8 cellular contexts compared by ENCODE assay signal in genomic region chr15:92807971-92808571, GRCh38.
DNase-seq lines count a peak whose midpoint lies in the region; ATAC-seq and TF ChIP-seq lines count a peak whose summit lies in the region.

No MANE protein-coding gene starts in this region.

- H3K4me3 ChIP-seq in Loucy (ENCODE audit: low read length, poor library complexity, severe bottlenecking) (peak overlapping the region; percentile 81), right cardiac atrium (ENCODE audit: low read length) (peak overlapping the region; percentile 75), skeletal muscle tissue (ENCODE audit: low read length in 3 of 3) (peak overlapping the region; percentile 62 to 73 (median 70))

- H3K4me3 Mint-ChIP-seq in CD4-positive, alpha-beta T cell, result peak overlapping the region; percentile 82
- H3K4me3 Mint-ChIP-seq in activated T-cell treated with anti-CD3 and anti-CD28 coated beads, Interleukin-2, amount 50 U/mL, for 24 hours, result peak overlapping the region; percentile 86

- no peaks in the 10 kb centered on the region for H3K9me3 Mint-ChIP-seq in CD4-positive, alpha-beta T cell
- no peaks in the 10 kb centered on the region for H3K9me3 Mint-ChIP-seq in activated T-cell treated with anti-CD3 and anti-CD28 coated beads, Interleukin-2, amount 50 U/mL, for 24 hours

- peak overlapping the region; percentile 82 for H2AFZ ChIP-seq in Loucy (ENCODE audit: low read length)

- H3K36me3 ChIP-seq in Loucy (ENCODE audit: insufficient read depth, low read length) (no peaks in the 10 kb centered on the region), skeletal muscle tissue (ENCODE audit: control insufficient read depth in 3 of 3, insufficient read depth in 3 of 3, low read length in 3 of 3) (no peaks in the 10 kb centered on the region)

- no peaks in the 10 kb centered on the region for H3K27me3 Mint-ChIP-seq in CD4-positive, alpha-beta T cell
- no peaks in the 10 kb centered on the region for H3K27me3 Mint-ChIP-seq in activated T-cell treated with anti-CD3 and anti-CD28 coated beads, Interleukin-2, amount 50 U/mL, for 24 hours

- no peak for ATAC-seq in CD4-positive, alpha-beta T cell (ENCODE audit: poor library complexity)
- ATAC-seq in right cardiac atrium, result no peak

- H3K4me1 ChIP-seq in Loucy (ENCODE audit: insufficient read depth, low read length, poor library complexity, severe bottlenecking) (peaks cover 23% of the 10 kb centered on the region), right cardiac atrium (ENCODE audit: control insufficient read depth, insufficient read depth, low read length) (peaks cover 2% of the 10 kb centered on the region), skeletal muscle tissue (ENCODE audit: control insufficient read depth in 3 of 3, insufficient read depth in 3 of 3, low read length in 3 of 3) (peaks cover 22 to 28% (median 26%) of the 10 kb centered on the region in 3 donors)

- H3K9me2 ChIP-seq in Loucy (replicated peaks; ENCODE audit: low read depth, low read length), result no peaks in the 10 kb centered on the region

- peak in 1 of 10 experiments; percentile 16 for DNase-seq in CD4-positive, alpha-beta T cell
- peak; percentile 55 for DNase-seq in activated T-cell treated with anti-CD3 and anti-CD28 coated beads, Interleukin-2, amount 50 U/mL, for 24 hours
- peak in 1 of 3 donors; percentile 65 for DNase-seq in right cardiac atrium
- no peak for DNase-seq in ecto neural progenitor cell (ENCODE audit: low spot score)
- DNase-seq in H4 (ENCODE audit: low spot score), result no peak
- no peak for DNase-seq in NCI-H345 (lab: John Stamatoyannopoulos, UW)

- peak overlapping the region; percentile 88 for H3K27ac ChIP-seq in CD4-positive, alpha-beta T cell (ENCODE audit: low read depth, low read length)
- peak overlapping the region; percentile 96 for H3K27ac ChIP-seq in right cardiac atrium (ENCODE audit: low read length)
- H3K27ac ChIP-seq in skeletal muscle tissue (ENCODE audit: low read depth, low read length), result peak overlapping the region; percentile 99

- H3K4me2 ChIP-seq in Loucy (ENCODE audit: low read depth, low read length, poor library complexity, severe bottlenecking), result peak overlapping the region; percentile 90

- peaks cover 30% of the 10 kb centered on the region for H3K79me2 ChIP-seq in Loucy (ENCODE audit: insufficient read depth, low read length)

- intact Hi-C loops in CD4-positive, alpha-beta T cell (cut with DNase I, micrococcal nuclease), result loop anchor here (2.0 to 5.0 kb wide), 2 partner anchors 39 to 107 kb away; no protein-coding TSS in a partner anchor
- intact Hi-C loops in right cardiac atrium (cut with DNase I), result loop anchor here (2.0 to 10.0 kb wide), 8 partner anchors 74 to 217 kb away; no protein-coding TSS in a partner anchor

- no peaks in the 10 kb centered on the region for H3K27me3 ChIP-seq in CD4-positive, alpha-beta T cell (ENCODE audit: control insufficient read depth, insufficient read depth, low read length)
- H3K27me3 ChIP-seq in Loucy (ENCODE audit: insufficient read depth, low read length, poor library complexity, severe bottlenecking) (no peaks in the 10 kb centered on the region), right cardiac atrium (ENCODE audit: control insufficient read depth, insufficient read depth) (no peaks in the 10 kb centered on the region), skeletal muscle tissue (ENCODE audit: control insufficient read depth in 3 of 3, insufficient read depth in 3 of 3, low read length in 3 of 3) (no peaks in the 10 kb centered on the region)

- no peaks in the 10 kb centered on the region for H3F3A ChIP-seq in Loucy (ENCODE audit: low read depth)

- POLR2A ChIA-PET in CD4-positive, alpha-beta T cell (lab: Charles Lee), result interaction anchor here (0.7 to 11.4 kb wide), 18 partner anchors 9 to 146 kb away, joined by 3 to 913 read pairs (median 24); partner anchors contain the start of gene CHD2

- H3K36me3 Mint-ChIP-seq in CD4-positive, alpha-beta T cell (ENCODE audit: low read depth), result peaks cover 12% of the 10 kb centered on the region
- peaks cover 13% of the 10 kb centered on the region for H3K36me3 Mint-ChIP-seq in activated T-cell treated with anti-CD3 and anti-CD28 coated beads, Interleukin-2, amount 50 U/mL, for 24 hours (ENCODE audit: low read depth)

- peaks cover 59% of the 10 kb centered on the region for H3K4me1 Mint-ChIP-seq in CD4-positive, alpha-beta T cell (ENCODE audit: low read depth)
- peaks cover 58% of the 10 kb centered on the region for H3K4me1 Mint-ChIP-seq in activated T-cell treated with anti-CD3 and anti-CD28 coated beads, Interleukin-2, amount 50 U/mL, for 24 hours (ENCODE audit: low read depth)

- no peaks in the 10 kb centered on the region for H4K20me1 ChIP-seq in Loucy (ENCODE audit: insufficient read depth, low read length, poor library complexity, severe bottlenecking)

- peak overlapping the region; percentile 89 for H3K9ac ChIP-seq in Loucy (ENCODE audit: low read depth, low read length, poor library complexity, severe bottlenecking)
- peak overlapping the region; percentile 66 to 84 (median 76) for H3K9ac ChIP-seq in skeletal muscle tissue (ENCODE audit: low read depth in 1 of 3, low read length in 3 of 3)

- CTCF ChIA-PET in CD4-positive, alpha-beta T cell (lab: Charles Lee), result interaction anchor here (0.8 to 5.2 kb wide), 24 partner anchors 10 to 162 kb away, joined by 3 to 118 read pairs (median 12); partner anchors contain the start of gene CHD2

- WGBS in right cardiac atrium, result 49% methylated on average over 14 of the region's 14 CpGs

- H3K9me3 ChIP-seq in CD4-positive, alpha-beta T cell (ENCODE audit: control insufficient read depth, low read length), result no peaks in the 10 kb centered on the region
- H3K9me3 ChIP-seq in Loucy (ENCODE audit: insufficient read depth, low read depth, low read length) (no peaks in the 10 kb centered on the region), right cardiac atrium (ENCODE audit: control insufficient read depth, low read length) (no peaks in the 10 kb centered on the region), skeletal muscle tissue (ENCODE audit: control insufficient read depth in 3 of 3, low read length in 3 of 3) (no peaks in the 10 kb centered on the region)

- TF ChIP-seq CTCF in CD4-positive, alpha-beta T cell (IDR thresholded peaks at IDR 0.05), result no peak
- TF ChIP-seq CTCF in Loucy (conservative IDR thresholded peaks at IDR 0.05; ENCODE audit: low read length), result no peak

- peak overlapping the region; percentile 100 for H3K27ac Mint-ChIP-seq in CD4-positive, alpha-beta T cell
- peak overlapping the region; percentile 99 for H3K27ac Mint-ChIP-seq in activated T-cell treated with anti-CD3 and anti-CD28 coated beads, Interleukin-2, amount 50 U/mL, for 24 hours
